Comparison of ENCODE assay signal across 15 cellular contexts in genomic region chr1:233635765-233636502, GRCh38. TPM values are rescaled to one million over a fixed set of nuclear protein-coding genes. Genes with fewer than 3 reads are reported as not detected.
DNase-seq lines count a peak whose midpoint lies in the region; ATAC-seq, FAIRE-seq and TF ChIP-seq lines count a peak whose summit lies in the region.
"Had no signal": no experiment of that assay in that cellular context is flagged by ENCODE, and none has a peak within 500 bp of the region (broad histone marks: within the 10 kb centered on the region; RNA-seq: fewer than 3 reads in every experiment).

No MANE protein-coding gene starts in this region.

- TF ChIP-seq CTCF in astrocyte (IDR thresholded peaks at IDR 0.05; ENCODE audit: insufficient read depth, low read depth, low read length): no peak

- no peak overlapping the region for H4K5ac ChIP-seq in mesendoderm (ENCODE audit: low read length)

- H3K27ac ChIP-seq in astrocyte (ENCODE audit: low read depth, low read length) (no peak overlapping the region), mesendoderm (ENCODE audit: low read depth, low read length) (peak overlapping the region; percentile 16)
- H3K27ac ChIP-seq: foreskin keratinocyte, pancreas had no signal

- H2BK15ac ChIP-seq in mesendoderm (replicated peaks; ENCODE audit: low read depth): no peak overlapping the region

- H4K8ac ChIP-seq in mesendoderm (ENCODE audit: low read depth, low read length): no peak overlapping the region

- no peaks in the 10 kb centered on the region for H3K27me3 Mint-ChIP-seq in astrocyte (ENCODE audit: low read depth, unreplicated experiment)

- no peak overlapping the region for H3K4ac ChIP-seq in mesendoderm (ENCODE audit: low read depth, low read length)

- H3K4me3 ChIP-seq in astrocyte (ENCODE audit: insufficient read depth, low read depth, low read length) (no peak overlapping the region), mesendoderm (ENCODE audit: low read length) (no peak overlapping the region)
- H3K4me3 ChIP-seq: lung, pancreas had no signal

- peaks cover 1% of the 10 kb centered on the region for H3K36me3 Mint-ChIP-seq in astrocyte (ENCODE audit: low read depth, unreplicated experiment)
- H3K36me3 Mint-ChIP-seq: CD4-positive, CD25-positive, alpha-beta regulatory T cell had no signal

- no peaks in the 10 kb centered on the region for H3K4me1 ChIP-seq in astrocyte (ENCODE audit: insufficient read depth, low read length)
- H3K4me1 ChIP-seq in mesendoderm (ENCODE audit: control insufficient read depth, low read depth, low read length): peaks cover 6% of the 10 kb centered on the region
- H3K4me1 ChIP-seq: foreskin keratinocyte had no signal

- no peak overlapping the region for H2BK120ac ChIP-seq in mesendoderm (ENCODE audit: low read depth, low read length)

- H3K79me1 ChIP-seq in mesendoderm (ENCODE audit: low read length): no peaks in the 10 kb centered on the region

- no peaks in the 10 kb centered on the region for H3K36me3 ChIP-seq in astrocyte (ENCODE audit: insufficient read depth, low read length)
- H3K36me3 ChIP-seq in mesendoderm (ENCODE audit: control insufficient read depth, insufficient read depth, low read length): no peaks in the 10 kb centered on the region
- H3K36me3 ChIP-seq: pancreas had no signal

- H3K9me3 Mint-ChIP-seq in astrocyte (ENCODE audit: unreplicated experiment): peaks cover 5% of the 10 kb centered on the region

- no peak overlapping the region for H2BK5ac ChIP-seq in mesendoderm (ENCODE audit: low read length)

- H3K9me3 ChIP-seq in astrocyte (ENCODE audit: insufficient read depth, low read depth, low read length): no peaks in the 10 kb centered on the region
- H3K9me3 ChIP-seq: pancreas had no signal

- no peaks in the 10 kb centered on the region for H3K27me3 ChIP-seq in astrocyte (ENCODE audit: insufficient read depth, low read length)
- no peaks in the 10 kb centered on the region for H3K27me3 ChIP-seq in mesendoderm (ENCODE audit: insufficient read depth, low read length, poor library complexity)
- H3K27me3 ChIP-seq: foreskin keratinocyte, pancreas had no signal

- H3K18ac ChIP-seq in mesendoderm (ENCODE audit: low read length): no peak overlapping the region

- H2AFZ ChIP-seq in astrocyte (ENCODE audit: low read depth, low read length): no peak overlapping the region

- H3K79me2 ChIP-seq in astrocyte (ENCODE audit: insufficient read depth, low read length) (no peaks in the 10 kb centered on the region), mesendoderm (ENCODE audit: control insufficient read depth, insufficient read depth, low read length) (no peaks in the 10 kb centered on the region)

- H3K9ac ChIP-seq in astrocyte (ENCODE audit: low read length) (no peak overlapping the region), mesendoderm (ENCODE audit: low read length) (no peak overlapping the region)

- FAIRE-seq in astrocyte (lab: Jason Lieb, UNC): no peak
- FAIRE-seq: pancreas had no signal

- peak; percentile 98 for DNase-seq in DMS 273 treated with DMSO at 0.1 percent for 48 hours (lab: John Stamatoyannopoulos, UW)
- peak; percentile 92 for DNase-seq in M059J (ENCODE audit: low read depth)
- peak; percentile 74 for DNase-seq in astrocyte (ENCODE audit: low read depth)
- peak; percentile 97 for DNase-seq in mesendoderm
- DNase-seq in SIG-M5 treated with dmso at 0.1 percent for 504 hours (lab: John Stamatoyannopoulos, UW; ENCODE audit: unreplicated experiment): no peak
- DNase-seq: activated gamma-delta T cell; CD4-positive, CD25-positive, alpha-beta regulatory T cell; foreskin keratinocyte; NCI-H2081; pancreas; SHP77 had no signal

- ATAC-seq in GM19023 (IDR thresholded peaks at IDR 0.05; ENCODE audit: unreplicated experiment) (no peak), GM21619 (IDR thresholded peaks at IDR 0.05; ENCODE audit: unreplicated experiment) (no peak), HG03175 (IDR thresholded peaks at IDR 0.05; ENCODE audit: unreplicated experiment) (no peak)
- ATAC-seq: foreskin keratinocyte, pancreas had no signal

- H3K4me1 Mint-ChIP-seq in astrocyte (ENCODE audit: low read depth, unreplicated experiment): peaks cover 20% of the 10 kb centered on the region
- H3K4me1 Mint-ChIP-seq: CD4-positive, CD25-positive, alpha-beta regulatory T cell had no signal

- H3K56ac ChIP-seq in mesendoderm (ENCODE audit: low read length): peak overlapping the region; percentile 31

- no peak overlapping the region for H3K4me3 Mint-ChIP-seq in astrocyte (ENCODE audit: unreplicated experiment)
- H3K4me3 Mint-ChIP-seq: CD4-positive, CD25-positive, alpha-beta regulatory T cell had no signal

- WGBS in mesendoderm (ENCODE audit: extremely low coverage, insufficient coverage, low lambda C conversion rate): no CpG with 5 or more reads among the region's 8 CpGs

- H3K23ac ChIP-seq in mesendoderm (ENCODE audit: low read length): no peak overlapping the region

- peaks cover 15% of the 10 kb centered on the region for H4K20me1 ChIP-seq in astrocyte (ENCODE audit: insufficient read depth, low read length)

- H3K4me2 ChIP-seq in astrocyte (ENCODE audit: low read length) (no peak overlapping the region), mesendoderm (ENCODE audit: low read length) (peak overlapping the region; percentile 4)

- peak overlapping the region; percentile 65 for H2AK5ac ChIP-seq in mesendoderm (ENCODE audit: low read length)

- H3K27ac Mint-ChIP-seq in astrocyte (ENCODE audit: unreplicated experiment): no peak overlapping the region
- H3K27ac Mint-ChIP-seq: CD4-positive, CD25-positive, alpha-beta regulatory T cell had no signal

RNA-seq across cellular contexts. Expression of gene KCNK1, which starts 22.0 kb away (rescaled TPM):
- total RNA-seq in M059J (2014; rRNA removed; shearing (Covaris generic)): 4.3 and 5.9 TPM in 2 replicates
- total RNA-seq in astrocyte: 5.7 and 6.0 TPM in 2 replicates
- 7.5 TPM for polyA plus RNA-seq in mesendoderm (2013, experiment 1 of 2)
- polyA plus RNA-seq in mesendoderm (2013, experiment 2 of 2): 8.0 TPM
